9 cellular contexts compared by ENCODE assay signal in the genomic region with DNA sequence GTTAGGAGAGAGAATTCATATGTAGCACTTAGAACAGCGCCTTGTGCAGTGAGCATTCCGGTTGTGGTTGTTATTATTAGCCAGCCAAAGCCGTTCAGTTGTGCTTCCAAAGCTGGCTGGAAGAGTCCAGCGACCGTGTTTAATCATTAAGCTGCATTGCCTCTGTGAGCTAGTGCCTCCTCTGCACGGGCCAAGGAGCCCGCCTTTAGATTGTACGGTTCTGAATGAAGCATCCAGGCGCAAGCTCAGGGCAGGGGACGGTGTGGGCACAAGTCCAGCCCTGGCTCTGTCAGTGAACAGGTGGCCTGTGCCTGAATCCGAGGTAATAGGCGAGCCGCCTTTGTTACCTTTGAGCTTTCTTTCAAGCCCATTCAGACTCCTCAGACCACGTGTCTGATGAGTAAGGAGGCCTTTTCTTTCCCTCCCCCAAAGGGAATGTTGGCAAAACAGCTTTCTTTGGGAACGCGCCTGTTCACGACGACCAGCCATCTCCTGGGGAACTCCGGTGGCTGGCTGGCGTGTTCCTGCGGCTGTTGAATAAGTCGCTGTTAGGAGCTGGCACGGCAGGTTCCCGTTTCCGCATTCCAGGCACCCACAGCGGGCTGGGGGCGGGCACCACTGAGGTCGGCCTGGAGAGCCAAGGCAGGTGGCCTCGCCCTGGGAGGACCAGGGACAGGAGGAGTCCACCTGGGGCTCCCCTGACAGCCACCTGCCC. TPM values are rescaled to one million over a fixed set of nuclear protein-coding genes. Genes with fewer than 3 reads are reported as not detected.
DNase-seq lines count a peak whose midpoint lies in the region; ATAC-seq and TF ChIP-seq lines count a peak whose summit lies in the region.
"Had no signal": no experiment of that assay in that cellular context is flagged by ENCODE, and none has a peak within 500 bp of the region (broad histone marks: within the 10 kb centered on the region; RNA-seq: fewer than 3 reads in every experiment).

No MANE protein-coding gene starts in this region.

- no peaks in the 10 kb centered on the region for H3K9me3 ChIP-seq in A673 (ENCODE audit: low read depth, low read length, poor library complexity, severe bottlenecking)

- BruUV-seq in A673 (replicated peaks; lab: Mats Ljungman, UMichigan): no TSS peak

- H3K9me3 Mint-ChIP-seq in brain: peaks cover 0 to 28% (median 20%) of the 10 kb centered on the region in 5 experiments

- peaks cover 29% of the 10 kb centered on the region for H3K36me3 Mint-ChIP-seq in brain

- no peak overlapping the region for H3K4me3 ChIP-seq in A673 (ENCODE audit: low read depth, low read length, poor library complexity, severe bottlenecking)

- H3K4me3 Mint-ChIP-seq in brain: peak overlapping the region; percentile 44 to 73 (median 64)

- H3K36me3 ChIP-seq in A673 (ENCODE audit: insufficient read depth, low read length, poor library complexity, severe bottlenecking): no peaks in the 10 kb centered on the region

- in situ Hi-C loops in Caki2 (cut with HindIII; ENCODE audit: low pct_unique_long_range_greater_than_20kb, low sequenced_read_pairs): no loop called here

- no peaks in the 10 kb centered on the region for H3K27me3 Mint-ChIP-seq in brain

- H3K4me1 Mint-ChIP-seq in brain: peaks cover 68% of the 10 kb centered on the region

- H3K27me3 ChIP-seq in A673 (replicated peaks; ENCODE audit: insufficient read depth, low read depth, low read length, poor library complexity): no peaks in the 10 kb centered on the region

- no peaks in the 10 kb centered on the region for H3K4me1 ChIP-seq in A673 (ENCODE audit: insufficient read depth, low read length, poor library complexity, severe bottlenecking)

- POLR2A ChIA-PET in A673 (lab: Charles Lee; ENCODE audit: low non-redundant PET): no interaction called here

- peak; percentile 99 for DNase-seq in Caki2 (ENCODE audit: low read depth)
- peak; percentile 87 for DNase-seq in NCI-H2081 treated with DMSO at 0.1 percent for 48 hours (lab: John Stamatoyannopoulos, UW)
- peak; percentile 73 for DNase-seq in iPS-NIHi11 (ENCODE audit: low spot score)
- peak; percentile 60 for DNase-seq in sciatic nerve (ENCODE audit: low spot score)
- no peak for DNase-seq in A673 (ENCODE audit: low spot score)

- no peak overlapping the region for H3K27ac ChIP-seq in A673 (ENCODE audit: low read depth, low read length, poor library complexity, severe bottlenecking)

- ATAC-seq in GM21447 (IDR thresholded peaks at IDR 0.05; ENCODE audit: unreplicated experiment) (peak; percentile 48), sciatic nerve (peak; percentile 42)
- ATAC-seq in activated CD4-positive, CD25-positive, alpha-beta regulatory T cell treated with anti-CD3 and anti-CD28 coated beads, Interleukin-2, amount 50 U/mL, for 24 hours: no peak

- CTCF ChIA-PET in A673 (lab: Charles Lee): no interaction called here

- intact Hi-C loops in sciatic nerve (cut with DNase I): no loop called here
- intact Hi-C loops in A673 (cut with micrococcal nuclease; ENCODE audit: unreplicated experiment): no loop called here

- peak overlapping the region; percentile 64 to 83 (median 75) for H3K27ac Mint-ChIP-seq in brain

- no peak for TF ChIP-seq CTCF in brain (conservative IDR thresholded peaks at IDR 0.05)
- TF ChIP-seq CTCF in A673 (conservative IDR thresholded peaks at IDR 0.05; ENCODE audit: low read depth, low read length): no peak

RNA-seq across cellular contexts. Expression of gene SIPA1L3, which starts 25.1 kb away (rescaled TPM):
- total RNA-seq in Caki2 (2014; rRNA removed; shearing (Covaris generic); ENCODE audit: low replicate concordance): 35.9 and 39.9 TPM in 2 replicates
- polyA plus RNA-seq in brain (ENCODE audit: insufficient read depth, low read depth, low replicate concordance): 11.2 TPM
- 26.1 TPM for total RNA-seq in sciatic nerve
- total RNA-seq in A673 (2021): 17.5 and 19.9 TPM in 2 replicates

RNA-seq across cellular contexts. Expression of gene WDR87, which starts 25.7 kb away (rescaled TPM):
- not detected in 2 replicates for total RNA-seq in Caki2 (2014; rRNA removed; shearing (Covaris generic); ENCODE audit: low replicate concordance)
- not detected for polyA plus RNA-seq in brain (ENCODE audit: insufficient read depth, low read depth, low replicate concordance)
- total RNA-seq in sciatic nerve: not detected
- total RNA-seq in A673 (2021): not detected in 2 replicates
- total RNA-seq: NCI-H460 had no signal

Comparison
In these comparisons a context has a peak if more than half of its experiments do, and no peak if none do; other contexts are left out.
1. ATAC-seq: peak in GM21447 (single experiment) and sciatic nerve (single experiment); none in activated CD4-positive, CD25-positive, alpha-beta regulatory T cell treated with anti-CD3 and anti-CD28 coated beads, Interleukin-2, amount 50 U/mL, for 24 hours (0 of 2).